ENCODE assay signal across 16 cellular contexts in genomic region chr3:9669720-9670432, GRCh38. TPM values are rescaled to one million over a fixed set of nuclear protein-coding genes. Genes with fewer than 3 reads are reported as not detected.
DNase-seq lines count a peak whose midpoint lies in the region; ATAC-seq and TF ChIP-seq lines count a peak whose summit lies in the region.
"Had no signal": no experiment of that assay in that cellular context is flagged by ENCODE, and none has a peak within 500 bp of the region (broad histone marks: within the 10 kb centered on the region; RNA-seq: fewer than 3 reads in every experiment).

No MANE protein-coding gene starts in this region.

- TF ChIP-seq CTCF in gastroesophageal sphincter (IDR thresholded peaks at IDR 0.05) = no peak
- no peak for TF ChIP-seq CTCF in ovary (IDR thresholded peaks at IDR 0.05)
- TF ChIP-seq CTCF in PC-3 (conservative IDR thresholded peaks at IDR 0.05; ENCODE audit: low read depth, low read length) = no peak

- TF ChIP-seq EP300 in gastroesophageal sphincter (IDR thresholded peaks at IDR 0.05) = no peak
- TF ChIP-seq EP300 in ovary (IDR thresholded peaks at IDR 0.05) = no peak

- no peak overlapping the region for H2AFZ ChIP-seq in PC-3 (ENCODE audit: low read length)

- H3K79me2 ChIP-seq in PC-3 (ENCODE audit: low read length) = no peaks in the 10 kb centered on the region

- H3K9ac ChIP-seq in PC-3 (ENCODE audit: low read length) = no peak overlapping the region

- peaks cover 11 to 100% of the 10 kb centered on the region in 2 donors for H3K36me3 ChIP-seq in gastroesophageal sphincter
- H3K36me3 ChIP-seq in ovary = no peaks in the 10 kb centered on the region
- H3K36me3 ChIP-seq in PC-3 (ENCODE audit: low read depth, low read length) = peaks cover 31% of the 10 kb centered on the region; the same call in 1 of the 2 replicates
- H3K36me3 ChIP-seq: uterus had no signal

- POLR2A ChIA-PET in PC-3 (lab: Charles Lee; ENCODE audit: unreplicated experiment) = no interaction called here

- in situ Hi-C loops in ACHN (cut with HindIII; ENCODE audit: low pct_ligation_motif_present, low pct_unique_long_range_greater_than_20kb, low sequenced_read_pairs) = no loop called here

- H3K4me2 ChIP-seq in PC-3 (ENCODE audit: low read length) = no peak overlapping the region

- no peak for TF ChIP-seq POLR2A in gastroesophageal sphincter (IDR thresholded peaks at IDR 0.05)
- no peak for TF ChIP-seq POLR2A in ovary (IDR thresholded peaks at IDR 0.05)

- H3K27ac ChIP-seq in gastroesophageal sphincter = no peak overlapping the region
- peak overlapping the region in 1 of 2 donors; percentile 7 for H3K27ac ChIP-seq in ovary
- no peak overlapping the region for H3K27ac ChIP-seq in PC-3 (ENCODE audit: low read length)
- H3K27ac ChIP-seq: uterus had no signal

- intact Hi-C loops in ovary (cut with DNase I) (no loop called here), PC-3 (cut with micrococcal nuclease) (no loop called here)

- H3K27me3 ChIP-seq in gastroesophageal sphincter (no peaks in the 10 kb centered on the region), ovary (no peaks in the 10 kb centered on the region), PC-3 (ENCODE audit: low read length) (no peaks in the 10 kb centered on the region)
- H3K27me3 ChIP-seq: uterus had no signal

- H3K4me3 ChIP-seq in gastroesophageal sphincter (no peak overlapping the region), ovary (no peak overlapping the region), PC-3 (ENCODE audit: low read length) (no peak overlapping the region)
- H3K4me3 ChIP-seq: uterus had no signal

- H4K20me1 ChIP-seq in PC-3 (ENCODE audit: low read length) = no peaks in the 10 kb centered on the region

- H3K9me3 ChIP-seq in gastroesophageal sphincter = no peaks in the 10 kb centered on the region
- H3K9me3 ChIP-seq in ovary = no peaks in the 10 kb centered on the region
- H3K9me3 ChIP-seq in PC-3 (ENCODE audit: low read length) = no peaks in the 10 kb centered on the region
- H3K9me3 ChIP-seq: uterus had no signal

- H3K4me1 ChIP-seq in gastroesophageal sphincter (peaks cover 0 to 21% (median 0%) of the 10 kb centered on the region in 3 donors), ovary (ENCODE audit: insufficient read depth) (peaks cover 10% of the 10 kb centered on the region), PC-3 (ENCODE audit: insufficient read depth, low read length) (no peaks in the 10 kb centered on the region)

- no peaks in the 10 kb centered on the region for H3K9me2 ChIP-seq in PC-3 (replicated peaks; ENCODE audit: low read length)

- CTCF ChIA-PET in PC-3 (lab: Charles Lee) = no interaction called here

- peak; percentile 22 for ATAC-seq in gastroesophageal sphincter
- no peak for ATAC-seq in PC-3
- no peak for ATAC-seq in GM18907 (IDR thresholded peaks at IDR 0.05; ENCODE audit: unreplicated experiment)
- no peak for ATAC-seq in HG02571 (IDR thresholded peaks at IDR 0.05; ENCODE audit: unreplicated experiment)
- ATAC-seq in GM18909 (IDR thresholded peaks at IDR 0.05; ENCODE audit: poor library complexity, unreplicated experiment) = no peak

- no peaks in the 10 kb centered on the region for H3F3A ChIP-seq in PC-3 (ENCODE audit: low read length, unreplicated experiment)

- 59 to 64% methylated on average over 3 of the region's 4 CpGs for WGBS in gastroesophageal sphincter (ENCODE audit: low coverage in 1 of 2), 2 donors
- 16 to 32% (median 23%) methylated on average over 4 of the region's 4 CpGs for WGBS in ovary, 3 donors

- DNase-seq in ACHN (peak; percentile 35), LoVo (ENCODE audit: low spot score) (peak; percentile 18), ovary (peak; percentile 31 to 86 (median 55)), PC-3 (no peak)
- DNase-seq: activated CD4-positive, alpha-beta T cell treated with anti-CD3 and anti-CD28 coated beads, Interleukin-2, amount 10 ng/mL, durations not matched to agents 24 days and 14 days; activated gamma-delta T cell treated with Interleukin-2 at 50 U/mL for 16 hours; cerebellar nuclear complex; DND-41; NCI-H2171 treated with DMSO at 0.1 percent for 48 hours; uterus had no signal

- BruUV-seq in PC-3 (replicated peaks; lab: Mats Ljungman, UMichigan) = no TSS peak

RNA-seq across cellular contexts. Expression of gene MTMR14, which starts 20.6 kb away (rescaled TPM):
- total RNA-seq in gastroesophageal sphincter (10 to 100 TPM; 17.3 to 25.3 (median 24.2) TPM), ovary (10 to 100 TPM; 18.0 to 27.2 (median 23.9) TPM), PC-3 (2014; rRNA removed) (30.7 and 31.4 TPM in 2 replicates)
- 10 to 100 TPM; 22.7 to 29.2 TPM for polyA plus RNA-seq in ovary

RNA-seq across cellular contexts. Expression of gene CPNE9, which starts 33.8 kb away (rescaled TPM):
- total RNA-seq in gastroesophageal sphincter = 1 to 10 TPM in 1 of 4 donors, not detected in 3; 1.1 TPM
- total RNA-seq in ovary = not detected
- under 1 TPM in 1 of 2 donors, not detected in 1; 0.07 TPM for polyA plus RNA-seq in ovary
- 0.07 TPM in 1 of 2 replicates, not detected in the other for total RNA-seq in PC-3 (2014; rRNA removed)
- total RNA-seq: activated CD4-positive, alpha-beta T cell treated with anti-CD3 and anti-CD28 coated beads, Interleukin-2, amount 10 ng/mL, durations not matched to agents 24 days and 14 days; MCF 10A; uterus had no signal
- polyA plus RNA-seq: fibroblast of lung had no signal
